1 cellular context compared by ENCODE assay signal in the genomic region with DNA sequence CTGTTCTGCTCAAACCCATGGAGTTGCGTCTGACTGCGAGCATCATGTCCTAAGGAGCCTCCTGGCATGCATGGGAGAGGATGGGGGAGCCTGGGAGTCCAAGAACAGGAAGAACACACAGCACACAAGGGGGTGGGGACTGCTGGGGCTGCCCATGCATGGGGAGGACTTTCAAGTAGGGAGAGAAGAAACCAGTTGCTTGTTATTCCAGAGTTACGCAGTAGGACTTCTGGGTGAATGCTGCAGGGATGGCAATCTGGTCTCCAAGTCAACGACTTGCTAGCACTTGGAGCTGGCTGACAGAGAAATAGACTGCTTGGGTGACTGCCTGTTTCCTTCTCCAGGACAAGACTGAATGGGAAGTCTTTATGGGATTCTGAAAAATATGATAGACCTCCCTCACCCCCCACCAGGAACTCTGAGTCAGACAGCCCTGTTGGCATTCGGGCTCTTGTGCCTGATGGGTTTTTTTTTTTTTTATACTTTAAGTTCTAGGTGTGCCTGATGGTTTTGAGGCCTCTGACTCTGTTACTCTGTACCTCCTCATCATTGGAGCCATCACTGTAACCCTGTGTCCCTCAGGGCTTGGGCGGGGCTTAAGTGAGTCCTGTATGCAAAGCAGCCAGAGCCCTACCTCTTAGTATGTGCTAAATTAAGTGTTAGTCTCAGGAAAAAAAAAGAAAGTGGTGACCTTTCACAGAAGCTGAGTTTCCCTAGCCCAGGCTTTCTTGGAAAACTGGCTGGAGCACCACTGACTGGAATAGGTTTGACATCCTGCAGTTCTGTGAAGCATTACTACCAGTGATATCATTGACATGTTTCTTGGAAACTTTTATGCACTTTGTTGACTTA.
TF ChIP-seq lines count a peak whose summit lies in the region.

No MANE protein-coding gene starts in this region.

TF ChIP-seq in HEK293, 187 proteins besides CTCF, POLR2A, EP300 and RAD21 (continued from another document):
- TF ChIP-seq PRDM10 (tag by site-specific recombination; IDR thresholded peaks at IDR 0.05) (peak; percentile 79), ZBTB17 (tag by site-specific recombination; IDR thresholded peaks at IDR 0.05) (peak; percentile 34; the same call in 1 of the 2 replicates), ZNF660 (tag by site-specific recombination; IDR thresholded peaks at IDR 0.05) (0 out of 2 replicates have a peak, but pooled peaks have one; percentile 11), ZNF600 (tag by site-specific recombination; IDR thresholded peaks at IDR 0.05) (peak; percentile 94), ZEB2 (tag by site-specific recombination; IDR thresholded peaks at IDR 0.05) (no peak), ZNF664 (tag by site-specific recombination; IDR thresholded peaks at IDR 0.05) (peak; percentile 94)
